In genomic region chr6:26216886-26217713, GRCh38 we compare ENCODE assay signal across 1 cellular context.
TF ChIP-seq lines count a peak whose summit lies in the region.

No MANE protein-coding gene starts in this region.

TF ChIP-seq in WTC11, 78 proteins besides CTCF, POLR2A, EP300 and RAD21 (continued from another document and continues in another):
- TF ChIP-seq, protein P1, sequence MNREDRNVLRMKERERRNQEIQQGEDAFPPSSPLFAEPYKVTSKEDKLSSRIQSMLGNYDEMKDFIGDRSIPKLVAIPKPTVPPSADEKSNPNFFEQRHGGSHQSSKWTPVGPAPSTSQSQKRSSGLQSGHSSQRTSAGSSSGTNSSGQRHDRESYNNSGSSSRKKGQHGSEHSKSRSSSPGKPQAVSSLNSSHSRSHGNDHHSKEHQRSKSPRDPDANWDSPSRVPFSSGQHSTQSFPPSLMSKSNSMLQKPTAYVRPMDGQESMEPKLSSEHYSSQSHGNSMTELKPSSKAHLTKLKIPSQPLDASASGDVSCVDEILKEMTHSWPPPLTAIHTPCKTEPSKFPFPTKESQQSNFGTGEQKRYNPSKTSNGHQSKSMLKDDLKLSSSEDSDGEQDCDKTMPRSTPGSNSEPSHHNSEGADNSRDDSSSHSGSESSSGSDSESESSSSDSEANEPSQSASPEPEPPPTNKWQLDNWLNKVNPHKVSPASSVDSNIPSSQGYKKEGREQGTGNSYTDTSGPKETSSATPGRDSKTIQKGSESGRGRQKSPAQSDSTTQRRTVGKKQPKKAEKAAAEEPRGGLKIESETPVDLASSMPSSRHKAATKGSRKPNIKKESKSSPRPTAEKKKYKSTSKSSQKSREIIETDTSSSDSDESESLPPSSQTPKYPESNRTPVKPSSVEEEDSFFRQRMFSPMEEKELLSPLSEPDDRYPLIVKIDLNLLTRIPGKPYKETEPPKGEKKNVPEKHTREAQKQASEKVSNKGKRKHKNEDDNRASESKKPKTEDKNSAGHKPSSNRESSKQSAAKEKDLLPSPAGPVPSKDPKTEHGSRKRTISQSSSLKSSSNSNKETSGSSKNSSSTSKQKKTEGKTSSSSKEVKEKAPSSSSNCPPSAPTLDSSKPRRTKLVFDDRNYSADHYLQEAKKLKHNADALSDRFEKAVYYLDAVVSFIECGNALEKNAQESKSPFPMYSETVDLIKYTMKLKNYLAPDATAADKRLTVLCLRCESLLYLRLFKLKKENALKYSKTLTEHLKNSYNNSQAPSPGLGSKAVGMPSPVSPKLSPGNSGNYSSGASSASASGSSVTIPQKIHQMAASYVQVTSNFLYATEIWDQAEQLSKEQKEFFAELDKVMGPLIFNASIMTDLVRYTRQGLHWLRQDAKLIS (CRISPR knock-in tag; IDR thresholded peaks at IDR 0.05; ENCODE audit: borderline replicate concordance) = peak; percentile 90; the same call in 1 of the 2 replicates
- TF ChIP-seq RELA (CRISPR knock-in tag; IDR thresholded peaks at IDR 0.05; ENCODE audit: borderline replicate concordance) = peak; percentile 68; the same call in 1 of the 2 replicates
- no peak; the same call in 1 of the 2 replicates for TF ChIP-seq CREM (CRISPR knock-in tag; IDR thresholded peaks at IDR 0.05)
- TF ChIP-seq ZNF232 (CRISPR knock-in tag; IDR thresholded peaks at IDR 0.05) = no peak
- peak; percentile 76; the same call in 1 of the 2 replicates for TF ChIP-seq ESRRA (CRISPR knock-in tag; IDR thresholded peaks at IDR 0.05; ENCODE audit: borderline replicate concordance)
- TF ChIP-seq ETV6 (CRISPR knock-in tag; IDR thresholded peaks at IDR 0.05) = peak; percentile 51; the same call in 1 of the 2 replicates
- no peak for TF ChIP-seq TCF7 (CRISPR knock-in tag; IDR thresholded peaks at IDR 0.05; ENCODE audit: low read depth)
- no peak; the same call in 1 of the 2 replicates for TF ChIP-seq ZNF263 (CRISPR knock-in tag; IDR thresholded peaks at IDR 0.05; ENCODE audit: low read depth)
- no peak for TF ChIP-seq RORB (CRISPR knock-in tag; IDR thresholded peaks at IDR 0.05)
- no peak for TF ChIP-seq HMGA2 (CRISPR knock-in tag; IDR thresholded peaks at IDR 0.05)
- TF ChIP-seq ZNF281 (CRISPR knock-in tag; IDR thresholded peaks at IDR 0.05) = no peak
- TF ChIP-seq ATF3 (CRISPR knock-in tag; conservative IDR thresholded peaks at IDR 0.05) = no peak; the same call in 1 of the 2 replicates
- no peak for TF ChIP-seq NR1H2 (CRISPR knock-in tag; IDR thresholded peaks at IDR 0.05)
- peak; percentile 89; the same call in 1 of the 2 replicates for TF ChIP-seq NFATC4 (CRISPR knock-in tag; IDR thresholded peaks at IDR 0.05)
- TF ChIP-seq TEAD4 (CRISPR knock-in tag; IDR thresholded peaks at IDR 0.05) = no peak
- TF ChIP-seq NR2C2 (CRISPR knock-in tag; IDR thresholded peaks at IDR 0.05) = no peak
- TF ChIP-seq, protein P2, sequence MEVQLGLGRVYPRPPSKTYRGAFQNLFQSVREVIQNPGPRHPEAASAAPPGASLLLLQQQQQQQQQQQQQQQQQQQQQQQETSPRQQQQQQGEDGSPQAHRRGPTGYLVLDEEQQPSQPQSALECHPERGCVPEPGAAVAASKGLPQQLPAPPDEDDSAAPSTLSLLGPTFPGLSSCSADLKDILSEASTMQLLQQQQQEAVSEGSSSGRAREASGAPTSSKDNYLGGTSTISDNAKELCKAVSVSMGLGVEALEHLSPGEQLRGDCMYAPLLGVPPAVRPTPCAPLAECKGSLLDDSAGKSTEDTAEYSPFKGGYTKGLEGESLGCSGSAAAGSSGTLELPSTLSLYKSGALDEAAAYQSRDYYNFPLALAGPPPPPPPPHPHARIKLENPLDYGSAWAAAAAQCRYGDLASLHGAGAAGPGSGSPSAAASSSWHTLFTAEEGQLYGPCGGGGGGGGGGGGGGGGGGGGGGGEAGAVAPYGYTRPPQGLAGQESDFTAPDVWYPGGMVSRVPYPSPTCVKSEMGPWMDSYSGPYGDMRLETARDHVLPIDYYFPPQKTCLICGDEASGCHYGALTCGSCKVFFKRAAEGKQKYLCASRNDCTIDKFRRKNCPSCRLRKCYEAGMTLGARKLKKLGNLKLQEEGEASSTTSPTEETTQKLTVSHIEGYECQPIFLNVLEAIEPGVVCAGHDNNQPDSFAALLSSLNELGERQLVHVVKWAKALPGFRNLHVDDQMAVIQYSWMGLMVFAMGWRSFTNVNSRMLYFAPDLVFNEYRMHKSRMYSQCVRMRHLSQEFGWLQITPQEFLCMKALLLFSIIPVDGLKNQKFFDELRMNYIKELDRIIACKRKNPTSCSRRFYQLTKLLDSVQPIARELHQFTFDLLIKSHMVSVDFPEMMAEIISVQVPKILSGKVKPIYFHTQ (CRISPR knock-in tag; IDR thresholded peaks at IDR 0.05) = peak; percentile 94
- no peak; the same call in 1 of the 2 replicates for TF ChIP-seq TP53 (CRISPR knock-in tag; IDR thresholded peaks at IDR 0.05)
- TF ChIP-seq ZNF512 (CRISPR knock-in tag; IDR thresholded peaks at IDR 0.05; ENCODE audit: borderline replicate concordance) = no peak
- TF ChIP-seq ZBTB21 (CRISPR knock-in tag; IDR thresholded peaks at IDR 0.05; ENCODE audit: borderline replicate concordance) = no peak
- TF ChIP-seq OVOL2 (CRISPR knock-in tag; IDR thresholded peaks at IDR 0.05; ENCODE audit: borderline replicate concordance) = no peak
- peak; percentile 69; the same call in 1 of the 2 replicates for TF ChIP-seq KAT7 (CRISPR knock-in tag; IDR thresholded peaks at IDR 0.05; ENCODE audit: borderline replicate concordance)
- TF ChIP-seq FOXP4 (CRISPR knock-in tag; IDR thresholded peaks at IDR 0.05) = peak; percentile 76; the same call in 1 of the 2 replicates
- TF ChIP-seq, protein P3, sequence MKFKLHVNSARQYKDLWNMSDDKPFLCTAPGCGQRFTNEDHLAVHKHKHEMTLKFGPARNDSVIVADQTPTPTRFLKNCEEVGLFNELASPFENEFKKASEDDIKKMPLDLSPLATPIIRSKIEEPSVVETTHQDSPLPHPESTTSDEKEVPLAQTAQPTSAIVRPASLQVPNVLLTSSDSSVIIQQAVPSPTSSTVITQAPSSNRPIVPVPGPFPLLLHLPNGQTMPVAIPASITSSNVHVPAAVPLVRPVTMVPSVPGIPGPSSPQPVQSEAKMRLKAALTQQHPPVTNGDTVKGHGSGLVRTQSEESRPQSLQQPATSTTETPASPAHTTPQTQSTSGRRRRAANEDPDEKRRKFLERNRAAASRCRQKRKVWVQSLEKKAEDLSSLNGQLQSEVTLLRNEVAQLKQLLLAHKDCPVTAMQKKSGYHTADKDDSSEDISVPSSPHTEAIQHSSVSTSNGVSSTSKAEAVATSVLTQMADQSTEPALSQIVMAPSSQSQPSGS (CRISPR knock-in tag; IDR thresholded peaks at IDR 0.05; ENCODE audit: borderline replicate concordance, low read depth) = no peak
- TF ChIP-seq ZNF396 (CRISPR knock-in tag; IDR thresholded peaks at IDR 0.05; ENCODE audit: borderline replicate concordance) = no peak
- TF ChIP-seq USF2 (CRISPR knock-in tag; IDR thresholded peaks at IDR 0.05) = no peak; the same call in 1 of the 2 replicates
- no peak for TF ChIP-seq MXD4 (CRISPR knock-in tag; IDR thresholded peaks at IDR 0.05; ENCODE audit: borderline replicate concordance)
- TF ChIP-seq ZNF425 (CRISPR knock-in tag; conservative IDR thresholded peaks at IDR 0.05) = no peak; the same call in 1 of the 2 replicates
- no peak for TF ChIP-seq GRHL2 (CRISPR knock-in tag; IDR thresholded peaks at IDR 0.05; ENCODE audit: insufficient replicate concordance, severe bottlenecking)
- TF ChIP-seq, protein P4, sequence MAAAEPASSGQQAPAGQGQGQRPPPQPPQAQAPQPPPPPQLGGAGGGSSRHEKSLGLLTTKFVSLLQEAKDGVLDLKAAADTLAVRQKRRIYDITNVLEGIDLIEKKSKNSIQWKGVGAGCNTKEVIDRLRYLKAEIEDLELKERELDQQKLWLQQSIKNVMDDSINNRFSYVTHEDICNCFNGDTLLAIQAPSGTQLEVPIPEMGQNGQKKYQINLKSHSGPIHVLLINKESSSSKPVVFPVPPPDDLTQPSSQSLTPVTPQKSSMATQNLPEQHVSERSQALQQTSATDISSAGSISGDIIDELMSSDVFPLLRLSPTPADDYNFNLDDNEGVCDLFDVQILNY (CRISPR knock-in tag; IDR thresholded peaks at IDR 0.05) = peak; percentile 66
- TF ChIP-seq, protein P5, sequence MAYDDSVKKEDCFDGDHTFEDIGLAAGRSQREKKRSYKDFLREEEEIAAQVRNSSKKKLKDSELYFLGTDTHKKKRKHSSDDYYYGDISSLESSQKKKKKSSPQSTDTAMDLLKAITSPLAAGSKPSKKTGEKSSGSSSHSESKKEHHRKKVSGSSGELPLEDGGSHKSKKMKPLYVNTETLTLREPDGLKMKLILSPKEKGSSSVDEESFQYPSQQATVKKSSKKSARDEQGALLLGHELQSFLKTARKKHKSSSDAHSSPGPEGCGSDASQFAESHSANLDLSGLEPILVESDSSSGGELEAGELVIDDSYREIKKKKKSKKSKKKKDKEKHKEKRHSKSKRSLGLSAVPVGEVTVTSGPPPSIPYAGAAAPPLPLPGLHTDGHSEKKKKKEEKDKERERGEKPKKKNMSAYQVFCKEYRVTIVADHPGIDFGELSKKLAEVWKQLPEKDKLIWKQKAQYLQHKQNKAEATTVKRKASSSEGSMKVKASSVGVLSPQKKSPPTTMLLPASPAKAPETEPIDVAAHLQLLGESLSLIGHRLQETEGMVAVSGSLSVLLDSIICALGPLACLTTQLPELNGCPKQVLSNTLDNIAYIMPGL (CRISPR knock-in tag; IDR thresholded peaks at IDR 0.05) = peak; percentile 75; the same call in 1 of the 2 replicates
- peak; percentile 80; the same call in 1 of the 2 replicates for TF ChIP-seq ZNF671 (CRISPR knock-in tag; IDR thresholded peaks at IDR 0.05)
